Comparison of ENCODE assay signal across 8 cellular contexts in genomic region chr13:94674609-94675348, GRCh38. TPM values are rescaled to one million over a fixed set of nuclear protein-coding genes. Genes with fewer than 3 reads are reported as not detected.
DNase-seq lines count a peak whose midpoint lies in the region; ATAC-seq and TF ChIP-seq lines count a peak whose summit lies in the region.

No MANE protein-coding gene starts in this region.

- H3K27ac Mint-ChIP-seq in endothelial cell (ENCODE audit: unreplicated experiment) (no peak overlapping the region), neural progenitor cell (no peak overlapping the region)

- peaks cover 51% of the 10 kb centered on the region for H3K4me1 ChIP-seq in neural progenitor cell

- no peak overlapping the region for H3K27ac ChIP-seq in neural progenitor cell

- H3K4me2 ChIP-seq in neural progenitor cell: no peak overlapping the region

- DNase-seq in SIG-M5 treated with dmso at 0.1 percent for 504 hours (lab: John Stamatoyannopoulos, UW; ENCODE audit: unreplicated experiment) (peak; percentile 60), SIG-M5 (lab: John Stamatoyannopoulos, UW) (no peak), NCI-H187 (lab: John Stamatoyannopoulos, UW) (peak; percentile 54 to 62), endothelial cell (ENCODE audit: low spot score) (peak; percentile 71), neural progenitor cell (ENCODE audit: low spot score) (peak; percentile 89)
- DNase-seq in activated CD4-positive, alpha-beta T cell treated with anti-CD3 and anti-CD28 coated beads for 4 hours: peak; percentile 22 to 49

- no peak overlapping the region for H3K4me3 Mint-ChIP-seq in endothelial cell (ENCODE audit: unreplicated experiment)
- H3K4me3 Mint-ChIP-seq in neural progenitor cell: no peak overlapping the region

- H3K9me3 Mint-ChIP-seq in endothelial cell (ENCODE audit: unreplicated experiment) (no peaks in the 10 kb centered on the region), neural progenitor cell (peaks cover 5% of the 10 kb centered on the region)

- peaks cover 38% of the 10 kb centered on the region for H3F3A ChIP-seq in neural progenitor cell (ENCODE audit: low read depth)

- H3K79me2 ChIP-seq in neural progenitor cell (ENCODE audit: low read depth): no peaks in the 10 kb centered on the region

- no peak overlapping the region for H3K9ac ChIP-seq in neural progenitor cell

- no peaks in the 10 kb centered on the region for H3K36me3 ChIP-seq in neural progenitor cell

- ATAC-seq in HG02610 (IDR thresholded peaks at IDR 0.05; ENCODE audit: unreplicated experiment) (peak; percentile 70), GM18861 (IDR thresholded peaks at IDR 0.05; ENCODE audit: unreplicated experiment) (no peak)

- H3K27me3 Mint-ChIP-seq in endothelial cell (ENCODE audit: unreplicated experiment) (peaks cover 7% of the 10 kb centered on the region), neural progenitor cell (ENCODE audit: insufficient read depth, low read depth) (peaks cover 7% of the 10 kb centered on the region)

- no peak overlapping the region for H3K4me3 ChIP-seq in neural progenitor cell

- H3K4me1 Mint-ChIP-seq in endothelial cell (ENCODE audit: unreplicated experiment) (no peaks in the 10 kb centered on the region), neural progenitor cell (peaks cover 22% of the 10 kb centered on the region)

- H4K20me1 ChIP-seq in neural progenitor cell (ENCODE audit: low read depth): no peaks in the 10 kb centered on the region

- H3K9me3 ChIP-seq in neural progenitor cell (ENCODE audit: low read depth): no peaks in the 10 kb centered on the region

- TF ChIP-seq CTCF in endothelial cell (IDR thresholded peaks at IDR 0.05; ENCODE audit: unreplicated experiment) (peak; percentile 74), neural progenitor cell (IDR thresholded peaks at IDR 0.05) (peak; percentile 88)

- H3K36me3 Mint-ChIP-seq in endothelial cell (ENCODE audit: low read depth, unreplicated experiment) (no peaks in the 10 kb centered on the region), neural progenitor cell (no peaks in the 10 kb centered on the region)

- no peak overlapping the region for H2AFZ ChIP-seq in neural progenitor cell (replicated peaks)

- no peaks in the 10 kb centered on the region for H3K27me3 ChIP-seq in neural progenitor cell

RNA-seq across cellular contexts. Expression of gene SOX21, which starts 37.6 kb away (rescaled TPM):
- not detected for total RNA-seq in endothelial cell (ENCODE audit: unreplicated experiment)
- 94.7 and 132 TPM in 2 replicates for total RNA-seq in neural progenitor cell (ENCODE audit: low replicate concordance)

Comparison
In these comparisons a context has a peak if more than half of its experiments do, and no peak if none do; other contexts are left out.
1. RNA of gene SOX21, which starts 37.6 kb away (total RNA-seq): 94.7 to 132 TPM in neural progenitor cell; not detected in endothelial cell (single experiment); every median in the first group is over 10 times any median in the second.